Comparison of ENCODE assay signal across 20 cellular contexts in the genomic region with DNA sequence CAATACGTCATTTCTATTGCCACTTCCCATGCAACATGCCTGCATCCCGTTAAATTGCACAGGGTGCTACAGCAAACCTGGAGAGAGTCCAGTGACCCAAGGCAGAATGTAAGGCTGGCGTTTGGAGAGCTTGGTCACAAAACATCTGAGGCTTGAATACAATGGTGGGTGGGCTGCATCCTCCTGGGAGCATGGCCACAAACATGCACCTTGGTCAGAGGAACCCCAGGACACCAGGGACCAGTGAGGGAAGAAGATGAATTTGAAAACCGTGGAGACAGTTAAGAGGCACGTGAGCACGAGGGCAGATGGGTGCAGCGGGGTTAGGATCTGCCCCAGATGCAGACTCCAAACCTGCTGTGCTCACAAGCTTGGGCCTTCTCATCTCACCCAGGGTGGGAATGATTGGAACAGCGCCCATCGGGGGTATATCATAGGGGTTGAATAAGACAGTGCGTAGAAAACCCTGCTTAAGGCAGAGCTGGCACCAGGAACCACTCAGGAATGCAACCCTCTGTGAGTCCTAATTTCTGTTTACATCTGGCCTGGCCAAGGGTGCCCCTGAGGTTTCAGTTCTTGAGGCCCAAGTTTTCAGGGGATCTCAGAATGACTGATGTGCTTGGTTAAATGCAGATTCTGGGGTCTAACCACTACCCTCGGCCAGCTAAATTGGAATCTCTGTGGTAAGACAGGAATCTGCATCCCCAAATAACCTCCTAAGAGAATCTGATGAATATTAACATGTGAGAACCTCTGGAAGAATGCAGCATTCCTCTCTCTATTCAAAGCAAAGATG.
DNase-seq lines count a peak whose midpoint lies in the region; ATAC-seq and TF ChIP-seq lines count a peak whose summit lies in the region.
"Had no signal": no experiment of that assay in that cellular context is flagged by ENCODE, and none has a peak within 500 bp of the region (broad histone marks: within the 10 kb centered on the region; RNA-seq: fewer than 3 reads in every experiment).

No MANE protein-coding gene starts in this region.

- H3K4me1 ChIP-seq in BLaER1 (peaks cover 32% of the 10 kb centered on the region), GM23248 (ENCODE audit: insufficient read depth) (peaks cover 15% of the 10 kb centered on the region), neuronal stem cell (ENCODE audit: control insufficient read depth in 2 of 2, insufficient read depth in 1 of 2, low read depth in 1 of 2, low read length in 2 of 2) (peaks cover 0 to 9% of the 10 kb centered on the region in 2 donors)
- H3K4me1 ChIP-seq: esophagus muscularis mucosa, pancreas had no signal

- no peak overlapping the region for H4K8ac ChIP-seq in neuronal stem cell (ENCODE audit: low read depth, low read length)

- H3K4me1 Mint-ChIP-seq in activated naive CD8-positive, alpha-beta T cell treated with anti-CD3 and anti-CD28 coated beads, Interleukin-2, amount 10 ng/mL, durations not matched to agents 7 days and 5 days, result peaks cover 58% of the 10 kb centered on the region
- peaks cover 5% of the 10 kb centered on the region for H3K4me1 Mint-ChIP-seq in endothelial cell (ENCODE audit: unreplicated experiment)
- H3K4me1 Mint-ChIP-seq: WTC11 had no signal

- H3K27me3 ChIP-seq in BLaER1, result no peaks in the 10 kb centered on the region
- H3K27me3 ChIP-seq in GM23248 (replicated peaks; ENCODE audit: insufficient read depth), result no peaks in the 10 kb centered on the region
- H3K27me3 ChIP-seq in neuronal stem cell (ENCODE audit: control insufficient read depth in 3 of 3, insufficient read depth in 3 of 3, low read depth in 1 of 3, low read length in 3 of 3), result peaks cover 0 to 14% (median 0%) of the 10 kb centered on the region in 3 experiments
- H3K27me3 ChIP-seq: pancreas had no signal

- no peak overlapping the region for H3K4me3 ChIP-seq in BLaER1
- H3K4me3 ChIP-seq in GM23248, result no peak overlapping the region
- no peak overlapping the region for H3K4me3 ChIP-seq in neuronal stem cell (ENCODE audit: low read length in 2 of 2)
- H3K4me3 ChIP-seq: esophagus muscularis mucosa, pancreas had no signal

- WGBS in GM23248 (ENCODE audit: low coverage in 1 of 2, low lambda C conversion rate in 2 of 2, missing lambda C conversion rate in 2 of 2), 2 experiments, result 78 to 82% methylated on average over 11 of the region's 11 CpGs
- no CpG with 5 or more reads among the region's 11 CpGs for WGBS in neuronal stem cell (ENCODE audit: extremely low coverage in 2 of 2, insufficient read length in 2 of 2, insufficient replicate concordance in 1 of 2), 2 donors

- H3K27ac ChIP-seq in BLaER1, result no peak overlapping the region
- no peak overlapping the region for H3K27ac ChIP-seq in GM23248
- H3K27ac ChIP-seq in neuronal stem cell (replicated peaks; ENCODE audit: low read length), result no peak overlapping the region
- H3K27ac ChIP-seq: esophagus muscularis mucosa, KMS-11, pancreas had no signal

- H2BK5ac ChIP-seq in neuronal stem cell (ENCODE audit: low read length), result no peak overlapping the region

- H3K79me2 ChIP-seq in GM23248 (ENCODE audit: insufficient read depth), result no peaks in the 10 kb centered on the region

- no peak overlapping the region for H3K4me3 Mint-ChIP-seq in activated naive CD8-positive, alpha-beta T cell treated with anti-CD3 and anti-CD28 coated beads, Interleukin-2, amount 10 ng/mL, durations not matched to agents 7 days and 5 days
- no peak overlapping the region for H3K4me3 Mint-ChIP-seq in endothelial cell (ENCODE audit: unreplicated experiment)
- H3K4me3 Mint-ChIP-seq: B cell, T-cell, WTC11 had no signal

- in situ Hi-C loops in GM23248 (cut with MboI), result no loop called here

- H3K9me3 ChIP-seq in BLaER1, result peaks cover 17% of the 10 kb centered on the region
- H3K9me3 ChIP-seq in GM23248 (ENCODE audit: low read depth), result no peaks in the 10 kb centered on the region
- no peaks in the 10 kb centered on the region for H3K9me3 ChIP-seq in neuronal stem cell (replicated peaks in 1 of 2; ENCODE audit: control insufficient read depth in 2 of 2, insufficient read depth in 1 of 2, low read depth in 1 of 2, low read length in 2 of 2)
- H3K9me3 ChIP-seq: esophagus muscularis mucosa, pancreas had no signal

- H3K14ac ChIP-seq in neuronal stem cell (ENCODE audit: low read length), result no peak overlapping the region

- TF ChIP-seq CTCF in endothelial cell (IDR thresholded peaks at IDR 0.05; ENCODE audit: unreplicated experiment), result no peak

- no peaks in the 10 kb centered on the region for H3F3A ChIP-seq in GM23248 (ENCODE audit: insufficient read depth)

- H4K91ac ChIP-seq in neuronal stem cell (ENCODE audit: low read depth, low read length, poor library complexity), result no peak overlapping the region

- H3K23ac ChIP-seq in neuronal stem cell (ENCODE audit: low read depth, low read length, poor library complexity), result no peak overlapping the region

- H3K9ac ChIP-seq in BLaER1 (no peak overlapping the region), GM23248 (no peak overlapping the region), neuronal stem cell (ENCODE audit: low read depth, low read length, poor library complexity) (peak overlapping the region; percentile 27)
- H3K9ac ChIP-seq: KMS-11 had no signal

- H3K79me1 ChIP-seq in neuronal stem cell (ENCODE audit: low read depth, low read length), result no peaks in the 10 kb centered on the region

- no peak for ATAC-seq in activated naive CD8-positive, alpha-beta T cell treated with anti-CD3 and anti-CD28 coated beads, Interleukin-2, amount 10 ng/mL, durations not matched to agents 7 days and 5 days (ENCODE audit: low read depth)
- ATAC-seq in HG03045 (IDR thresholded peaks at IDR 0.05; ENCODE audit: unreplicated experiment), result no peak
- ATAC-seq: pancreas, T-cell, WTC11 had no signal

- H2BK120ac ChIP-seq in neuronal stem cell (ENCODE audit: low read depth, low read length), result no peak overlapping the region

- H2BK15ac ChIP-seq in neuronal stem cell (ENCODE audit: low read length), result peak overlapping the region; percentile 14

- POLR2A ChIA-PET in activated naive CD8-positive, alpha-beta T cell treated with anti-CD3 and anti-CD28 coated beads, Interleukin-2, amount 10 ng/mL, durations not matched to agents 7 days and 5 days (lab: Charles Lee), result interaction anchor here (0.6 to 1.8 kb wide), 6 partner anchors 15 to 110 kb away, joined by 3 to 8 read pairs (median 6); partner anchors contain the start of gene ARL4C

- no peak overlapping the region for H3K4ac ChIP-seq in neuronal stem cell (ENCODE audit: low read length)

- H3K4me2 ChIP-seq in BLaER1 (peak overlapping the region; percentile 65), GM23248 (ENCODE audit: unreplicated experiment) (no peak overlapping the region), neuronal stem cell (ENCODE audit: insufficient read depth, low read length, poor library complexity, severe bottlenecking) (no peak overlapping the region)
- H3K4me2 ChIP-seq: KMS-11 had no signal

- H2BK12ac ChIP-seq in neuronal stem cell (ENCODE audit: low read length), result no peak overlapping the region

- peaks cover 15% of the 10 kb centered on the region for H3K36me3 Mint-ChIP-seq in activated naive CD8-positive, alpha-beta T cell treated with anti-CD3 and anti-CD28 coated beads, Interleukin-2, amount 10 ng/mL, durations not matched to agents 7 days and 5 days
- no peaks in the 10 kb centered on the region for H3K36me3 Mint-ChIP-seq in endothelial cell (ENCODE audit: low read depth, unreplicated experiment)
- H3K36me3 Mint-ChIP-seq: T-cell, WTC11 had no signal

- DNase-seq in GM23248, result peak; percentile 25
- no peak for DNase-seq in activated naive CD8-positive, alpha-beta T cell treated with anti-CD3 and anti-CD28 coated beads, Interleukin-2, amount 10 ng/mL, durations not matched to agents 7 days and 5 days
- no peak for DNase-seq in neuronal stem cell (ENCODE audit: low spot score)
- DNase-seq in endothelial cell (ENCODE audit: low spot score), result no peak
- DNase-seq in UCSD-AML1 (lab: John Stamatoyannopoulos, UW; ENCODE audit: unreplicated experiment), result no peak
- DNase-seq: GDM1; head of caudate nucleus; NCI-H1092; NCI-H2081; NCI-H446 treated with DMSO at 0.1 percent for 48 hours; pancreas; SHP77; stimulated activated CD4-positive, alpha-beta T cell treated with anti-CD3 and anti-CD28 coated beads, Interleukin-2, amount 100 ng/mL, for 24 hours; T-cell had no signal

- no peaks in the 10 kb centered on the region for H4K20me1 ChIP-seq in BLaER1
- H4K20me1 ChIP-seq in GM23248 (ENCODE audit: insufficient read depth), result no peaks in the 10 kb centered on the region

- H3K36me3 ChIP-seq in BLaER1, result no peaks in the 10 kb centered on the region
- no peaks in the 10 kb centered on the region for H3K36me3 ChIP-seq in GM23248 (ENCODE audit: low read depth)
- no peaks in the 10 kb centered on the region for H3K36me3 ChIP-seq in neuronal stem cell (replicated peaks in 1 of 2; ENCODE audit: control insufficient read depth in 2 of 2, insufficient read depth in 2 of 2, low read length in 2 of 2)
- H3K36me3 ChIP-seq: esophagus muscularis mucosa, pancreas had no signal

- H3K9me3 Mint-ChIP-seq in activated naive CD8-positive, alpha-beta T cell treated with anti-CD3 and anti-CD28 coated beads, Interleukin-2, amount 10 ng/mL, durations not matched to agents 7 days and 5 days, result peaks cover 3% of the 10 kb centered on the region
- H3K9me3 Mint-ChIP-seq in endothelial cell (ENCODE audit: unreplicated experiment), result no peaks in the 10 kb centered on the region

- H3K18ac ChIP-seq in neuronal stem cell (ENCODE audit: low read length), result no peak overlapping the region

- H3K27me3 Mint-ChIP-seq in activated naive CD8-positive, alpha-beta T cell treated with anti-CD3 and anti-CD28 coated beads, Interleukin-2, amount 10 ng/mL, durations not matched to agents 7 days and 5 days, result no peaks in the 10 kb centered on the region
- H3K27me3 Mint-ChIP-seq in endothelial cell (ENCODE audit: unreplicated experiment), result peaks cover 1% of the 10 kb centered on the region
- H3K27me3 Mint-ChIP-seq: T-cell had no signal

- H2AK5ac ChIP-seq in neuronal stem cell (ENCODE audit: low read depth, low read length), result peak overlapping the region; percentile 36

- peak overlapping the region; percentile 61 for H3K27ac Mint-ChIP-seq in activated naive CD8-positive, alpha-beta T cell treated with anti-CD3 and anti-CD28 coated beads, Interleukin-2, amount 10 ng/mL, durations not matched to agents 7 days and 5 days
- H3K27ac Mint-ChIP-seq in endothelial cell (ENCODE audit: unreplicated experiment), result no peak overlapping the region
- H3K27ac Mint-ChIP-seq: B cell, WTC11 had no signal

- H2AFZ ChIP-seq in GM23248, result no peak overlapping the region
- no peak overlapping the region for H2AFZ ChIP-seq in neuronal stem cell (ENCODE audit: low read length)

- no peaks in the 10 kb centered on the region for H3K9me2 ChIP-seq in GM23248 (ENCODE audit: insufficient read depth)
